9 cellular contexts compared by ENCODE assay signal in the genomic region with DNA sequence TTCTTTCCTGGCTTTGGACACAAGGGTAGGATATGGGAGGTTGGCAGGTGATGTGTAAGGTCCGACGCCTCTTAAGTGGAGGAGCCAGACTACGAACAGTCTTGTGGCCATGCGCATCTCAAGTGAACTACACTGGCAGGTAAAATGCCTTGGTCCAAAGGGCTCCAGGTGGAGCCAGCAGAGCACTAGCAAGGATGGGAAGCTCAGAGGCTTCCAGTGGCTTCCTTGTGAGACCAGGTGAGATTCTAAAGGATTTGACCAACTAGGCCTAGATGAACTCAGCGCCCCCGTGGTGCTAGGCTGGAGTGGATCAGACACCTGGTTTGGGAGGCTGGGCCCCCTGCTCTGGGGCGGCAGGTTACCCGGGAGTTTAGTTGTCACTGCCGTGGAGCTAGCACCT. TPM values are rescaled to one million over a fixed set of nuclear protein-coding genes. Genes with fewer than 3 reads are reported as not detected.
DNase-seq lines count a peak whose midpoint lies in the region; ATAC-seq and TF ChIP-seq lines count a peak whose summit lies in the region.
"Had no signal": no experiment of that assay in that cellular context is flagged by ENCODE, and none has a peak within 500 bp of the region (broad histone marks: within the 10 kb centered on the region; RNA-seq: fewer than 3 reads in every experiment).

No MANE protein-coding gene starts in this region.

- dilution Hi-C loops in IMR-90 (cut with HindIII; ENCODE audit: low sequenced_read_pairs, unreplicated experiment) = no loop called here

- peak overlapping the region; percentile 79; the same call in 1 of the 2 replicates for H3K23ac ChIP-seq in IMR-90 (ENCODE audit: low read depth, low read length)

- no peak overlapping the region for H3K18ac ChIP-seq in IMR-90 (ENCODE audit: low read depth, low read length)

- TF ChIP-seq CTCF in AG04450 (IDR thresholded peaks at IDR 0.05; ENCODE audit: low read depth, low read length) (no peak), IMR-90 (conservative IDR thresholded peaks at IDR 0.05; ENCODE audit: low read depth, low read length) (no peak)

- H4K8ac ChIP-seq in IMR-90 (ENCODE audit: low read depth in 2 of 2, low read length in 2 of 2) = peak overlapping the region; percentile 73 to 90; a peak in 2 of 4 replicates

- peak overlapping the region; percentile 78 for H2BK5ac ChIP-seq in IMR-90 (ENCODE audit: low read depth, low read length, poor library complexity, severe bottlenecking)

- peak overlapping the region; percentile 91 for H2AK5ac ChIP-seq in IMR-90 (ENCODE audit: low read depth, low read length)

- H3K14ac ChIP-seq in IMR-90 (replicated peaks; ENCODE audit: low read depth, low read length) = peak overlapping the region; percentile 99

- peaks cover 40% of the 10 kb centered on the region for H4K20me1 ChIP-seq in IMR-90 (ENCODE audit: insufficient read depth, low read length)

- intact Hi-C loops in IMR-90 (cut with micrococcal nuclease) = no loop called here

- H2AK9ac ChIP-seq in IMR-90 (replicated peaks; ENCODE audit: low read depth, low read length, poor library complexity) = peak overlapping the region; percentile 95

- peak overlapping the region; percentile 65; the same call in 1 of the 2 replicates for H3K56ac ChIP-seq in IMR-90 (ENCODE audit: extremely low read depth, insufficient read depth, low read length)

- in situ Hi-C loops in IMR-90 (cut with MboI; ENCODE audit: low sequenced_read_pairs) = no loop called here

- no peak for ATAC-seq in IMR-90 (ENCODE audit: low read depth)
- ATAC-seq in GM21390 (IDR thresholded peaks at IDR 0.05; ENCODE audit: unreplicated experiment) = no peak

- 0 out of 2 replicates have a peak, but pooled peaks cover 2% of the 10 kb centered on the region for H3K9me1 ChIP-seq in IMR-90 (ENCODE audit: insufficient read depth, low read length)

- DNase-seq in AG04450 (ENCODE audit: low read depth, low spot score) = no peak
- no peak for DNase-seq in IMR-90
- no peak for DNase-seq in caudate nucleus (lab: John Stamatoyannopoulos, UW)
- DNase-seq in 8988T = no peak
- DNase-seq in NCI-H1694 treated with DMSO at 0.1 percent for 48 hours (lab: John Stamatoyannopoulos, UW) = no peak
- no peak for DNase-seq in hippocampal formation (lab: John Stamatoyannopoulos, UW)

- peak overlapping the region; percentile 31; the same call in 1 of the 2 replicates for H4K91ac ChIP-seq in IMR-90 (ENCODE audit: insufficient read depth, low read depth, low read length)

- peak overlapping the region; percentile 100 for H3K4me2 ChIP-seq in IMR-90 (ENCODE audit: low read depth, low read length)

- peak overlapping the region; percentile 95 for H2AFZ ChIP-seq in IMR-90 (replicated peaks; ENCODE audit: low read length, poor library complexity)

- no TSS peak for BruUV-seq in IMR-90 (replicated peaks; lab: Mats Ljungman, UMichigan)

- H3K4ac ChIP-seq in IMR-90 (ENCODE audit: low read depth, low read length) = peak overlapping the region; percentile 95

- no peaks in the 10 kb centered on the region for H3K27me3 ChIP-seq in AG04450 (ENCODE audit: control insufficient read depth, insufficient read depth, low read length)
- H3K27me3 ChIP-seq in IMR-90 (ENCODE audit: control insufficient read depth, insufficient read depth, low read length) = no peaks in the 10 kb centered on the region
- no peaks in the 10 kb centered on the region for H3K27me3 ChIP-seq in muscle layer of duodenum (ENCODE audit: low read depth, low read length)

- POLR2A ChIA-PET in AG04450 (lab: Yijun Ruan, JAX) = interaction anchor here (1.9 to 2.0 kb wide), 3 partner anchors 12 to 189 kb away, joined by 11 to 20 read pairs (median 13); partner anchors contain the start of genes TRAF7 and ZNF598
- POLR2A ChIA-PET in IMR-90 (lab: Charles Lee; ENCODE audit: unreplicated experiment) = interaction anchor here (0.6 kb wide), 1 partner anchor 13 kb away, joined by 5 read pairs; no protein-coding TSS in a partner anchor

- peak overlapping the region; percentile 31 for H3K27ac ChIP-seq in AG04450 (ENCODE audit: low read depth, low read length)
- peak overlapping the region; percentile 92 for H3K27ac ChIP-seq in IMR-90 (ENCODE audit: insufficient read depth, low read length)
- peak overlapping the region; percentile 95 for H3K27ac ChIP-seq in caudate nucleus (ENCODE audit: low read depth, low read length)
- peak overlapping the region; percentile 94 for H3K27ac ChIP-seq in muscle layer of duodenum (ENCODE audit: low read length)

- peaks cover 27% of the 10 kb centered on the region for H3K36me3 ChIP-seq in IMR-90 (ENCODE audit: control insufficient read depth, insufficient read depth, low read length)
- H3K36me3 ChIP-seq in muscle layer of duodenum (ENCODE audit: control insufficient read depth in 1 of 2, insufficient read depth in 2 of 2, low read length in 2 of 2) = peaks cover 3 to 19% of the 10 kb centered on the region in 2 donors

- H3K4me1 ChIP-seq in IMR-90 (ENCODE audit: control insufficient read depth, insufficient read depth, low read length) (peaks cover 11% of the 10 kb centered on the region), muscle layer of duodenum (ENCODE audit: control insufficient read depth in 1 of 2, insufficient read depth in 2 of 2, low read length in 2 of 2) (peaks cover 7 to 23% of the 10 kb centered on the region in 2 donors)

- no peak for TF ChIP-seq POLR2A in IMR-90 (IDR thresholded peaks at IDR 0.05; ENCODE audit: low read depth, low read length)

- H3K4me3 ChIP-seq in AG04450 (ENCODE audit: low read depth, low read length) (peak overlapping the region; percentile 90), IMR-90 (ENCODE audit: insufficient read depth, low read depth, low read length) (peak overlapping the region; percentile 87), muscle layer of duodenum (ENCODE audit: low read depth in 1 of 2, low read length in 2 of 2) (peak overlapping the region; percentile 77 to 80)

- H3K9ac ChIP-seq in IMR-90 (ENCODE audit: low read depth, low read length) = peak overlapping the region; percentile 93

- no peaks in the 10 kb centered on the region; the same call in 1 of the 2 replicates for H3K9me3 ChIP-seq in AG04450 (ENCODE audit: control insufficient read depth, insufficient read depth, low read length)
- H3K9me3 ChIP-seq in IMR-90 (ENCODE audit: control insufficient read depth, insufficient read depth, low read length) = no peaks in the 10 kb centered on the region
- no peaks in the 10 kb centered on the region for H3K9me3 ChIP-seq in muscle layer of duodenum (ENCODE audit: control insufficient read depth in 1 of 2, low read length in 2 of 2)

- peak overlapping the region; percentile 28 for H4K5ac ChIP-seq in IMR-90 (ENCODE audit: low read depth, low read length)

- H2BK120ac ChIP-seq in IMR-90 (ENCODE audit: low read depth, low read length) = no peak overlapping the region

- H3K79me1 ChIP-seq in IMR-90 (ENCODE audit: low read depth in 1 of 2, low read length in 2 of 2) = peaks cover 4 to 46% of the 10 kb centered on the region in 2 experiments; a peak in 3 of 4 replicates

- CTCF ChIA-PET in AG04450 (lab: Charles Lee) = interaction anchor here (1.2 kb wide), 1 partner anchor 175 kb away, joined by 3 read pairs; no protein-coding TSS in a partner anchor
- CTCF ChIA-PET in IMR-90 (lab: Yijun Ruan, JAX) = no interaction called here

- no peak for TF ChIP-seq RAD21 in IMR-90 (IDR thresholded peaks at IDR 0.05; ENCODE audit: low read length)

- H2BK15ac ChIP-seq in IMR-90 (ENCODE audit: low read depth, low read length) = no peak overlapping the region

- no peak overlapping the region for H2BK20ac ChIP-seq in IMR-90 (ENCODE audit: low read depth, low read length)

- WGBS in IMR-90 (ENCODE audit: extremely low coverage in 2 of 2, insufficient read length in 1 of 2), 2 experiments = 60% methylated on average over 6 of the region's 9 CpGs; no CpG with 5 or more reads in 1 of the 2 experiments

TF ChIP-seq in IMR-90, 13 proteins besides CTCF, POLR2A, EP300 and RAD21 (continues in another document):
- TF ChIP-seq RFX5 (IDR thresholded peaks at IDR 0.05; ENCODE audit: low read depth, low read length) (no peak), FOS (IDR thresholded peaks at IDR 0.05; ENCODE audit: low read depth, low read length) (no peak), MAZ (IDR thresholded peaks at IDR 0.05; ENCODE audit: borderline replicate concordance, low read depth, low read length) (no peak)

RNA-seq across cellular contexts. Expression of gene RPS2, which starts 1.0 kb away (rescaled TPM):
- polyA plus RNA-seq in AG04450 (2011; rRNA removed) (2,494 and 4,570 TPM in 2 replicates), IMR-90 (2012; rRNA removed) (6,941 and 7,712 TPM in 2 replicates)
- polyA minus RNA-seq in AG04450 (2011; rRNA and poly(A)+ RNA removed) = 1,740 and 2,572 TPM in 2 replicates
- total RNA-seq in IMR-90 (2012; rRNA removed) = 2,703 and 2,852 TPM in 2 replicates
- polyA plus RNA-seq in IMR-90 (2012; cell fraction: cytosol; rRNA removed) = 7,255 and 7,684 TPM in 2 replicates
- polyA plus RNA-seq in IMR-90 (2012; cell fraction: nucleus; rRNA removed; ENCODE audit: low replicate concordance) = 1,923 and 2,995 TPM in 2 replicates

RNA-seq across cellular contexts. Expression of gene RNF151, which starts 1.0 kb away (rescaled TPM):
- polyA plus RNA-seq in AG04450 (2011; rRNA removed) (not detected in 2 replicates), IMR-90 (2012; rRNA removed) (not detected in 2 replicates)
- polyA minus RNA-seq in AG04450 (2011; rRNA and poly(A)+ RNA removed) = not detected in 2 replicates
- total RNA-seq in IMR-90 (2012; rRNA removed) = not detected in 2 replicates
- 0.06 TPM in 1 of 2 replicates, not detected in the other for polyA plus RNA-seq in IMR-90 (2012; cell fraction: cytosol; rRNA removed)
- polyA plus RNA-seq in IMR-90 (2012; cell fraction: nucleus; rRNA removed; ENCODE audit: low replicate concordance) = 0.54 and 0.58 TPM in 2 replicates
- total RNA-seq: dermis microvascular lymphatic vessel endothelial cell had no signal

RNA-seq across cellular contexts. Expression of gene TBL3, which starts 6.2 kb away (rescaled TPM):
- polyA plus RNA-seq in AG04450 (2011; rRNA removed) (13.7 and 24.8 TPM in 2 replicates), IMR-90 (2012; rRNA removed) (60.8 and 61.5 TPM in 2 replicates)
- 22.7 and 31.8 TPM in 2 replicates for polyA minus RNA-seq in AG04450 (2011; rRNA and poly(A)+ RNA removed)
- total RNA-seq in IMR-90 (2012; rRNA removed) = 38.5 and 40.3 TPM in 2 replicates
- 48.5 and 64.1 TPM in 2 replicates for polyA plus RNA-seq in IMR-90 (2012; cell fraction: cytosol; rRNA removed)
- 85.7 and 258 TPM in 2 replicates for polyA plus RNA-seq in IMR-90 (2012; cell fraction: nucleus; rRNA removed; ENCODE audit: low replicate concordance)

RNA-seq across cellular contexts. Expression of gene NDUFB10, which starts 6.3 kb away (rescaled TPM):
- polyA plus RNA-seq in AG04450 (2011; rRNA removed) (126 and 163 TPM in 2 replicates), IMR-90 (2012; rRNA removed) (220 and 287 TPM in 2 replicates)
- polyA minus RNA-seq in AG04450 (2011; rRNA and poly(A)+ RNA removed) = 179 and 201 TPM in 2 replicates
- total RNA-seq in IMR-90 (2012; rRNA removed) = 189 and 194 TPM in 2 replicates
- polyA plus RNA-seq in IMR-90 (2012; cell fraction: cytosol; rRNA removed) = 306 and 488 TPM in 2 replicates
- 94.6 and 127 TPM in 2 replicates for polyA plus RNA-seq in IMR-90 (2012; cell fraction: nucleus; rRNA removed; ENCODE audit: low replicate concordance)

RNA-seq across cellular contexts. Expression of gene RPL3L, which starts 11.1 kb away (rescaled TPM):
- polyA plus RNA-seq in AG04450 (2011; rRNA removed) (not detected in 2 replicates), IMR-90 (2012; rRNA removed) (not detected in 2 replicates)
- not detected in 2 replicates for polyA minus RNA-seq in AG04450 (2011; rRNA and poly(A)+ RNA removed)
- total RNA-seq in IMR-90 (2012; rRNA removed) = not detected in 2 replicates
- polyA plus RNA-seq in IMR-90 (2012; cell fraction: cytosol; rRNA removed) = 0.02 TPM in 1 of 2 replicates, not detected in the other
- polyA plus RNA-seq in IMR-90 (2012; cell fraction: nucleus; rRNA removed; ENCODE audit: low replicate concordance) = not detected in 2 replicates
- total RNA-seq: dermis microvascular lymphatic vessel endothelial cell had no signal

Comparison
In these comparisons a context has a peak if more than half of its experiments do, and no peak if none do; other contexts are left out.
1. H3K27ac ChIP-seq: peak in every context shown above with its lines; median percentile 95 in caudate nucleus; 94 in muscle layer of duodenum; 92 in IMR-90; 31 in AG04450.